8 cellular contexts compared by ENCODE assay signal in genomic region chr1:64505232-64505943, GRCh38. TPM values are rescaled to one million over a fixed set of nuclear protein-coding genes. Genes with fewer than 3 reads are reported as not detected.
DNase-seq lines count a peak whose midpoint lies in the region; ATAC-seq lines count a peak whose summit lies in the region.

No MANE protein-coding gene starts in this region.

- intact Hi-C loops in activated CD4-positive, alpha-beta T cell treated with anti-CD3 and anti-CD28 coated beads for 36 hours (cut with DNase I, micrococcal nuclease), result loop anchor here in 1 of 2 experiments (5.0 kb wide), 1 partner anchor 42 kb away; no protein-coding TSS in a partner anchor

- CTCF ChIA-PET in activated CD4-positive, alpha-beta T cell treated with anti-CD3 and anti-CD28 coated beads for 36 hours (lab: Charles Lee), result interaction anchor here (0.8 kb wide), 1 partner anchor 16 kb away, joined by 3 read pairs; no protein-coding TSS in a partner anchor

- H2BK120ac ChIP-seq in mesendoderm (ENCODE audit: low read depth, low read length), result no peak overlapping the region

- H3K36me3 Mint-ChIP-seq in activated CD4-positive, alpha-beta T cell treated with anti-CD3 and anti-CD28 coated beads for 36 hours (ENCODE audit: low read depth), result no peaks in the 10 kb centered on the region
- H3K36me3 Mint-ChIP-seq in stimulated activated naive B cell treated with anti-CD40 and anti-IgM and Interleukin-4, amounts not matched to agents 10 μg/mL and 1 μg/mL and 100 μg/mL, for 72 hours, result peaks cover 0 to 1% of the 10 kb centered on the region in 2 donors

- peak overlapping the region; percentile 66 for H3K4me3 Mint-ChIP-seq in activated CD4-positive, alpha-beta T cell treated with anti-CD3 and anti-CD28 coated beads for 36 hours
- peak overlapping the region; percentile 86 to 93 for H3K4me3 Mint-ChIP-seq in stimulated activated naive B cell treated with anti-CD40 and anti-IgM and Interleukin-4, amounts not matched to agents 10 μg/mL and 1 μg/mL and 100 μg/mL, for 72 hours

- peaks cover 25% of the 10 kb centered on the region for H3K79me1 ChIP-seq in mesendoderm (ENCODE audit: low read length)

- DNase-seq in Jurkat, Clone E6-1 (ENCODE audit: low read depth, low spot score), result no peak
- peak; percentile 83 for DNase-seq in activated CD4-positive, alpha-beta T cell treated with anti-CD3 and anti-CD28 coated beads for 36 hours
- DNase-seq in ecto neural progenitor cell (ENCODE audit: low spot score), result peak; percentile 90
- DNase-seq in mesendoderm, result peak; percentile 93
- peak; percentile 1 for DNase-seq in stimulated activated naive B cell treated with anti-CD40 and anti-IgM and Interleukin-4, amounts not matched to agents 10 μg/mL and 1 μg/mL and 100 μg/mL, for 72 hours
- DNase-seq in HCEC 1CT, result no peak

- ATAC-seq in activated CD4-positive, alpha-beta T cell treated with anti-CD3 and anti-CD28 coated beads for 36 hours, result peak; percentile 68
- ATAC-seq in stimulated activated naive B cell treated with anti-CD40 and anti-IgM and Interleukin-4, amounts not matched to agents 10 μg/mL and 1 μg/mL and 100 μg/mL, for 72 hours (replicated peaks), result peak; percentile 70 to 73
- ATAC-seq in GM21528 (IDR thresholded peaks at IDR 0.05; ENCODE audit: low FRiP score, unreplicated experiment) (no peak), HG02884 (IDR thresholded peaks at IDR 0.05; ENCODE audit: unreplicated experiment) (no peak)

- H3K27me3 Mint-ChIP-seq in activated CD4-positive, alpha-beta T cell treated with anti-CD3 and anti-CD28 coated beads for 36 hours, result peaks cover 13% of the 10 kb centered on the region
- peaks cover 0 to 14% of the 10 kb centered on the region in 2 donors for H3K27me3 Mint-ChIP-seq in stimulated activated naive B cell treated with anti-CD40 and anti-IgM and Interleukin-4, amounts not matched to agents 10 μg/mL and 1 μg/mL and 100 μg/mL, for 72 hours

- no peak overlapping the region for H4K5ac ChIP-seq in mesendoderm (ENCODE audit: low read length)

- peak overlapping the region; percentile 52 for H3K27ac Mint-ChIP-seq in activated CD4-positive, alpha-beta T cell treated with anti-CD3 and anti-CD28 coated beads for 36 hours
- H3K27ac Mint-ChIP-seq in stimulated activated naive B cell treated with anti-CD40 and anti-IgM and Interleukin-4, amounts not matched to agents 10 μg/mL and 1 μg/mL and 100 μg/mL, for 72 hours, result peak overlapping the region; percentile 90

- no peaks in the 10 kb centered on the region for H3K27me3 ChIP-seq in mesendoderm (ENCODE audit: insufficient read depth, low read length, poor library complexity)

- no peak overlapping the region for H4K8ac ChIP-seq in mesendoderm (ENCODE audit: low read depth, low read length)

- peak overlapping the region; percentile 4 for H3K4me2 ChIP-seq in mesendoderm (ENCODE audit: low read length)

- H3K4me3 ChIP-seq in Jurkat, Clone E6-1 (ENCODE audit: low read length), result peak overlapping the region; percentile 48
- no peak overlapping the region for H3K4me3 ChIP-seq in mesendoderm (ENCODE audit: low read length)

- H2BK5ac ChIP-seq in mesendoderm (ENCODE audit: low read length), result no peak overlapping the region

- POLR2A ChIA-PET in activated CD4-positive, alpha-beta T cell treated with anti-CD3 and anti-CD28 coated beads for 36 hours (lab: Charles Lee), result no interaction called here

- peak overlapping the region; percentile 88 for H3K18ac ChIP-seq in mesendoderm (ENCODE audit: low read length)

- H3K36me3 ChIP-seq in mesendoderm (ENCODE audit: control insufficient read depth, insufficient read depth, low read length), result no peaks in the 10 kb centered on the region

- H3K27ac ChIP-seq in mesendoderm (ENCODE audit: low read depth, low read length), result no peak overlapping the region

- H3K9ac ChIP-seq in mesendoderm (ENCODE audit: low read length), result peak overlapping the region; percentile 70

- no peak overlapping the region for H3K23ac ChIP-seq in mesendoderm (ENCODE audit: low read length)

- peaks cover 29% of the 10 kb centered on the region for H3K4me1 Mint-ChIP-seq in activated CD4-positive, alpha-beta T cell treated with anti-CD3 and anti-CD28 coated beads for 36 hours
- peaks cover 3 to 8% of the 10 kb centered on the region in 2 donors for H3K4me1 Mint-ChIP-seq in stimulated activated naive B cell treated with anti-CD40 and anti-IgM and Interleukin-4, amounts not matched to agents 10 μg/mL and 1 μg/mL and 100 μg/mL, for 72 hours

- H3K79me2 ChIP-seq in mesendoderm (ENCODE audit: control insufficient read depth, insufficient read depth, low read length), result peaks cover 36% of the 10 kb centered on the region

- peak overlapping the region; percentile 87 for H3K56ac ChIP-seq in mesendoderm (ENCODE audit: low read length)

- H3K4ac ChIP-seq in mesendoderm (ENCODE audit: low read depth, low read length), result no peak overlapping the region

- no peak overlapping the region for H2BK15ac ChIP-seq in mesendoderm (replicated peaks; ENCODE audit: low read depth)

- H3K9me3 Mint-ChIP-seq in activated CD4-positive, alpha-beta T cell treated with anti-CD3 and anti-CD28 coated beads for 36 hours (ENCODE audit: low read depth), result no peaks in the 10 kb centered on the region
- no peaks in the 10 kb centered on the region for H3K9me3 Mint-ChIP-seq in stimulated activated naive B cell treated with anti-CD40 and anti-IgM and Interleukin-4, amounts not matched to agents 10 μg/mL and 1 μg/mL and 100 μg/mL, for 72 hours

- no CpG with 5 or more reads among the region's 51 CpGs for WGBS in mesendoderm (ENCODE audit: extremely low coverage, insufficient coverage, low lambda C conversion rate)

- H3K4me1 ChIP-seq in mesendoderm (ENCODE audit: control insufficient read depth, low read depth, low read length), result peaks cover 25% of the 10 kb centered on the region

- no peak overlapping the region for H2AK5ac ChIP-seq in mesendoderm (ENCODE audit: low read length)

RNA-seq across cellular contexts. Expression of gene CACHD1, which starts 35.5 kb away (rescaled TPM):
- 2.8 TPM for polyA plus RNA-seq in Jurkat, Clone E6-1 (2012; ENCODE audit: insufficient read depth, insufficient read length)
- 1 to 10 TPM; 1.9 to 2.3 TPM for total RNA-seq in activated CD4-positive, alpha-beta T cell treated with anti-CD3 and anti-CD28 coated beads for 36 hours
- 40.3 TPM for polyA plus RNA-seq in mesendoderm (2013, experiment 1 of 2)
- 39.6 TPM for polyA plus RNA-seq in mesendoderm (2013, experiment 2 of 2)

Comparison
In these comparisons a context has a peak if more than half of its experiments do, and no peak if none do; other contexts are left out.
1. DNase-seq: peak in activated CD4-positive, alpha-beta T cell treated with anti-CD3 and anti-CD28 coated beads for 36 hours (single experiment), ecto neural progenitor cell (single experiment), mesendoderm (single experiment) and stimulated activated naive B cell treated with anti-CD40 and anti-IgM and Interleukin-4, amounts not matched to agents 10 μg/mL and 1 μg/mL and 100 μg/mL, for 72 hours (single experiment); none in Jurkat, Clone E6-1 (single experiment) and HCEC 1CT (single experiment).
2. ATAC-seq: peak in activated CD4-positive, alpha-beta T cell treated with anti-CD3 and anti-CD28 coated beads for 36 hours (single experiment) and stimulated activated naive B cell treated with anti-CD40 and anti-IgM and Interleukin-4, amounts not matched to agents 10 μg/mL and 1 μg/mL and 100 μg/mL, for 72 hours (2 of 2); none in GM21528 (single experiment) and HG02884 (single experiment).